ENCODE assay signal across 13 cellular contexts in genomic region chr2:73870084-73870483, GRCh38. TPM values are rescaled to one million over a fixed set of nuclear protein-coding genes. Genes with fewer than 3 reads are reported as not detected.
A peak's percentile ranks its signal among the peaks of the same experiment; 100 is the strongest.
DNase-seq lines count a peak whose midpoint lies in the region; ATAC-seq, FAIRE-seq and TF ChIP-seq lines count a peak whose summit lies in the region.
"Had no signal": no experiment of that assay in that cellular context is flagged by ENCODE, and none has a peak within 500 bp of the region (broad histone marks: within the 10 kb centered on the region; RNA-seq: fewer than 3 reads in every experiment).

No MANE protein-coding gene starts in this region.

- peaks cover 11% of the 10 kb centered on the region for H3K4me1 ChIP-seq in astrocyte (ENCODE audit: insufficient read depth, low read length)
- peaks cover 5 to 52% (median 9%) of the 10 kb centered on the region in 3 donors for H3K4me1 ChIP-seq in gastroesophageal sphincter
- peaks cover 11% of the 10 kb centered on the region for H3K4me1 ChIP-seq in prostate gland (replicated peaks)
- H3K4me1 ChIP-seq: spleen had no signal

- no peak for FAIRE-seq in astrocyte (lab: Jason Lieb, UNC)

- no peaks in the 10 kb centered on the region for H4K20me1 ChIP-seq in astrocyte (ENCODE audit: insufficient read depth, low read length)

- H3K36me3 Mint-ChIP-seq in astrocyte (ENCODE audit: low read depth, unreplicated experiment), result peaks cover 24% of the 10 kb centered on the region
- peaks cover 14% of the 10 kb centered on the region for H3K36me3 Mint-ChIP-seq in activated naive CD4-positive, alpha-beta T cell treated with anti-CD3 and anti-CD28 coated beads, Interleukin-2, amount 10 ng/mL, durations not matched to agents 7 days and 5 days

- no peak overlapping the region for H3K27ac Mint-ChIP-seq in astrocyte (ENCODE audit: unreplicated experiment)
- no peak overlapping the region for H3K27ac Mint-ChIP-seq in activated naive CD4-positive, alpha-beta T cell treated with anti-CD3 and anti-CD28 coated beads, Interleukin-2, amount 10 ng/mL, durations not matched to agents 7 days and 5 days
- H3K27ac Mint-ChIP-seq: T-helper 2 cell treated with Interferon-gamma antibody and Interleukin-4, amounts not matched to agents 5 μg/mL and 100 μg/mL, for 36 hours had no signal

- CTCF ChIA-PET in activated naive CD4-positive, alpha-beta T cell treated with anti-CD3 and anti-CD28 coated beads, Interleukin-2, amount 10 ng/mL, durations not matched to agents 7 days and 5 days (lab: Charles Lee), result interaction anchor here (0.6 kb wide), 1 partner anchor 48 kb away, joined by 3 read pairs; no protein-coding TSS in a partner anchor

- no peak overlapping the region for H2AFZ ChIP-seq in astrocyte (ENCODE audit: low read depth, low read length)

- H3K4me1 Mint-ChIP-seq in astrocyte (ENCODE audit: low read depth, unreplicated experiment), result no peaks in the 10 kb centered on the region
- H3K4me1 Mint-ChIP-seq in activated naive CD4-positive, alpha-beta T cell treated with anti-CD3 and anti-CD28 coated beads, Interleukin-2, amount 10 ng/mL, durations not matched to agents 7 days and 5 days, result no peaks in the 10 kb centered on the region

- H3K27me3 ChIP-seq in astrocyte (ENCODE audit: insufficient read depth, low read length), result no peaks in the 10 kb centered on the region
- no peaks in the 10 kb centered on the region for H3K27me3 ChIP-seq in gastroesophageal sphincter
- H3K27me3 ChIP-seq in prostate gland (replicated peaks; ENCODE audit: insufficient read depth), result no peaks in the 10 kb centered on the region
- H3K27me3 ChIP-seq: spleen had no signal

- intact Hi-C loops in prostate gland (cut with DNase I), result loop anchor here (5.0 kb wide), 1 partner anchor 33 kb away; no protein-coding TSS in a partner anchor

- H3K27ac ChIP-seq in astrocyte (ENCODE audit: low read depth, low read length), result no peak overlapping the region
- peak overlapping the region; percentile 85 to 96 (median 87) for H3K27ac ChIP-seq in gastroesophageal sphincter
- H3K27ac ChIP-seq in prostate gland, result peak overlapping the region; percentile 70 to 86
- H3K27ac ChIP-seq: spleen had no signal

- no peaks in the 10 kb centered on the region for H3K9me3 ChIP-seq in astrocyte (ENCODE audit: insufficient read depth, low read depth, low read length)
- H3K9me3 ChIP-seq in gastroesophageal sphincter, result no peaks in the 10 kb centered on the region
- H3K9me3 ChIP-seq in prostate gland, result no peaks in the 10 kb centered on the region
- H3K9me3 ChIP-seq: spleen had no signal

- DNase-seq in Daoy (ENCODE audit: low read depth) (peak; percentile 86), astrocyte (ENCODE audit: low read depth) (peak; percentile 96), prostate gland (ENCODE audit: low spot score) (peak; percentile 64), DMS53 (lab: John Stamatoyannopoulos, UW) (no peak), T-helper 9 cell (no peak)
- no peak for DNase-seq in activated naive CD4-positive, alpha-beta T cell treated with anti-CD3 and anti-CD28 coated beads, Interleukin-2, amount 10 ng/mL, durations not matched to agents 7 days and 5 days
- DNase-seq: activated T-cell treated with anti-CD3 and anti-CD28 coated beads for 4 hours; spleen; stimulated activated naive CD8-positive, alpha-beta T cell treated with anti-CD3 and anti-CD28 coated beads, Interleukin-15, Interleukin-2, amounts not matched to agents 100 U/mL and 50 U/mL, for 24 hours had no signal

- TF ChIP-seq POLR2A in gastroesophageal sphincter (IDR thresholded peaks at IDR 0.05) (no peak), prostate gland (IDR thresholded peaks at IDR 0.05) (no peak)

- H3K79me2 ChIP-seq in astrocyte (ENCODE audit: insufficient read depth, low read length), result no peaks in the 10 kb centered on the region

- WGBS in gastroesophageal sphincter (ENCODE audit: low coverage in 1 of 2), 2 donors, result 4 to 8% methylated on average over 4 of the region's 4 CpGs
- WGBS in prostate gland, result 17% methylated on average over 4 of the region's 4 CpGs

- no peaks in the 10 kb centered on the region for H3K27me3 Mint-ChIP-seq in astrocyte (ENCODE audit: low read depth, unreplicated experiment)
- H3K27me3 Mint-ChIP-seq in activated naive CD4-positive, alpha-beta T cell treated with anti-CD3 and anti-CD28 coated beads, Interleukin-2, amount 10 ng/mL, durations not matched to agents 7 days and 5 days, result no peaks in the 10 kb centered on the region

- H3K4me2 ChIP-seq in astrocyte (ENCODE audit: low read length), result peak overlapping the region; percentile 65

- H3K9me3 Mint-ChIP-seq in astrocyte (ENCODE audit: unreplicated experiment), result no peaks in the 10 kb centered on the region
- H3K9me3 Mint-ChIP-seq in activated naive CD4-positive, alpha-beta T cell treated with anti-CD3 and anti-CD28 coated beads, Interleukin-2, amount 10 ng/mL, durations not matched to agents 7 days and 5 days, result no peaks in the 10 kb centered on the region
- H3K9me3 Mint-ChIP-seq: T-helper 2 cell treated with Interferon-gamma antibody and Interleukin-4, amounts not matched to agents 5 μg/mL and 100 μg/mL, for 36 hours had no signal

- TF ChIP-seq CTCF in astrocyte (IDR thresholded peaks at IDR 0.05; ENCODE audit: insufficient read depth, low read depth, low read length) (no peak), gastroesophageal sphincter (IDR thresholded peaks at IDR 0.05) (no peak), prostate gland (IDR thresholded peaks at IDR 0.05) (no peak)

- TF ChIP-seq EP300 in gastroesophageal sphincter (IDR thresholded peaks at IDR 0.05), result no peak

- H3K36me3 ChIP-seq in astrocyte (ENCODE audit: insufficient read depth, low read length) (no peaks in the 10 kb centered on the region), gastroesophageal sphincter (peaks cover 0 to 22% of the 10 kb centered on the region in 2 donors), prostate gland (no peaks in the 10 kb centered on the region)

- H3K9ac ChIP-seq in astrocyte (ENCODE audit: low read length), result peak overlapping the region; percentile 4

- peak; percentile 92 for ATAC-seq in gastroesophageal sphincter
- no peak for ATAC-seq in GM21529 (IDR thresholded peaks at IDR 0.05; ENCODE audit: unreplicated experiment)
- ATAC-seq: stimulated activated naive CD8-positive, alpha-beta T cell treated with anti-CD3 and anti-CD28 coated beads, Interleukin-15, Interleukin-2, amounts not matched to agents 100 U/mL and 50 U/mL, for 24 hours had no signal

- H3K4me3 Mint-ChIP-seq in astrocyte (ENCODE audit: unreplicated experiment), result no peak overlapping the region
- no peak overlapping the region for H3K4me3 Mint-ChIP-seq in activated naive CD4-positive, alpha-beta T cell treated with anti-CD3 and anti-CD28 coated beads, Interleukin-2, amount 10 ng/mL, durations not matched to agents 7 days and 5 days
- H3K4me3 Mint-ChIP-seq: T-helper 2 cell treated with Interferon-gamma antibody and Interleukin-4, amounts not matched to agents 5 μg/mL and 100 μg/mL, for 36 hours had no signal

- H3K4me3 ChIP-seq in astrocyte (ENCODE audit: insufficient read depth, low read depth, low read length) (no peak overlapping the region), gastroesophageal sphincter (no peak overlapping the region), prostate gland (no peak overlapping the region)
- H3K4me3 ChIP-seq: spleen had no signal

RNA-seq across cellular contexts. Expression of gene ACTG2, which starts 22.7 kb away (rescaled TPM):
- 0.18 and 0.74 TPM in 2 replicates for total RNA-seq in Daoy (2014; rRNA removed; shearing (Covaris generic))
- total RNA-seq in astrocyte (298 and 540 TPM in 2 replicates), gastroesophageal sphincter (1,000 to 10,000 TPM; 2,261 to 5,929 (median 3,123) TPM), prostate gland (1,000 to 10,000 TPM; 1,031 to 1,176 TPM)
- total RNA-seq: NCI-H460 had no signal

RNA-seq across cellular contexts. Expression of gene STAMBP, which starts 41.3 kb away (rescaled TPM):
- total RNA-seq in Daoy (2014; rRNA removed; shearing (Covaris generic)), result 37.9 and 63.4 TPM in 2 replicates
- total RNA-seq in astrocyte (46.1 and 46.5 TPM in 2 replicates), gastroesophageal sphincter (10 to 100 TPM; 37.7 to 82.0 (median 44.1) TPM), prostate gland (10 to 100 TPM; 45.9 to 56.6 TPM)

RNA-seq across cellular contexts. Expression of gene DGUOK, which starts 56.6 kb away (rescaled TPM):
- total RNA-seq in Daoy (2014; rRNA removed; shearing (Covaris generic)), result 52.2 and 63.4 TPM in 2 replicates
- total RNA-seq in astrocyte, result 84.8 and 86.3 TPM in 2 replicates
- 10 to 100 TPM; 32.6 to 61.3 (median 38.6) TPM for total RNA-seq in gastroesophageal sphincter
- 100 to 1,000 TPM in 1 of 2 donors, 10 to 100 TPM in 1; 77.4 to 107 TPM for total RNA-seq in prostate gland

Comparison
In these comparisons a context has a peak if more than half of its experiments do, and no peak if none do; other contexts are left out.
1. DNase-seq: peak in Daoy (single experiment), astrocyte (single experiment) and prostate gland (single experiment); none in DMS53 (single experiment), T-helper 9 cell (single experiment) and activated naive CD4-positive, alpha-beta T cell treated with anti-CD3 and anti-CD28 coated beads, Interleukin-2, amount 10 ng/mL, durations not matched to agents 7 days and 5 days (single experiment).
2. RNA of gene ACTG2, which starts 22.7 kb away (total RNA-seq): 2,261 to 5,929 TPM in gastroesophageal sphincter, 1,031 to 1,176 TPM in prostate gland and 298 to 540 TPM in astrocyte; 0.18 to 0.74 TPM in Daoy; every median in the first group is over 100 times any median in the second.